16 cellular contexts compared by ENCODE assay signal in genomic region chr4:146329042-146329716, GRCh38.
DNase-seq lines count a peak whose midpoint lies in the region; ATAC-seq and TF ChIP-seq lines count a peak whose summit lies in the region.
"Had no signal": no experiment of that assay in that cellular context is flagged by ENCODE, and none has a peak within 500 bp of the region (broad histone marks: within the 10 kb centered on the region; RNA-seq: fewer than 3 reads in every experiment).

No MANE protein-coding gene starts in this region.

- H3K4me3 Mint-ChIP-seq in activated CD4-positive, alpha-beta memory T cell treated with anti-CD3 and anti-CD28 coated beads for 36 hours, result no peak overlapping the region
- H3K4me3 Mint-ChIP-seq in T-cell, result no peak overlapping the region
- H3K4me3 Mint-ChIP-seq: activated CD4-positive, alpha-beta memory T cell treated with anti-CD3 and anti-CD28 coated beads, Interleukin-2, amount 10 ng/mL, durations not matched to agents 7 days and 5 days; activated naive CD4-positive, alpha-beta T cell treated with anti-CD3 and anti-CD28 coated beads, Interleukin-2, amount 10 ng/mL, durations not matched to agents 7 days and 5 days; dendritic cell treated with granulocyte-macrophage colony-stimulating factor and Interleukin-4, amounts not matched to agents 40 ng/mL and 50 ng/mL, for 4 days; mesothelial cell of epicardium had no signal

- no peaks in the 10 kb centered on the region for H3K27me3 ChIP-seq in SJSA1 (replicated peaks)
- H3K27me3 ChIP-seq in fibroblast of lung (ENCODE audit: control insufficient read depth, insufficient read depth, low read length), result no peaks in the 10 kb centered on the region

- H3K27ac ChIP-seq in SJSA1 (peak overlapping the region; percentile 89), fibroblast of lung (ENCODE audit: insufficient read depth, low read length) (peak overlapping the region; percentile 67)

- POLR2A ChIA-PET in activated CD4-positive, alpha-beta memory T cell treated with anti-CD3 and anti-CD28 coated beads for 36 hours (lab: Charles Lee), result no interaction called here
- POLR2A ChIA-PET in T-cell (lab: Charles Lee), result no interaction called here

- no peaks in the 10 kb centered on the region for H4K20me1 ChIP-seq in fibroblast of lung (ENCODE audit: control insufficient read depth, extremely low read depth, insufficient read depth, low read length)

- no peak overlapping the region for H2AFZ ChIP-seq in fibroblast of lung (ENCODE audit: low read length)

- no peak overlapping the region for H3K9ac ChIP-seq in fibroblast of lung (ENCODE audit: insufficient read depth, low read length)

- H3K4me2 ChIP-seq in fibroblast of lung (ENCODE audit: extremely low read depth, insufficient read depth, low read length), result peak overlapping the region; percentile 17

- H3K36me3 ChIP-seq in SJSA1, result no peaks in the 10 kb centered on the region
- H3K36me3 ChIP-seq in fibroblast of lung (ENCODE audit: control insufficient read depth, insufficient read depth, low read length), result no peaks in the 10 kb centered on the region

- intact Hi-C loops in activated CD4-positive, alpha-beta memory T cell treated with anti-CD3 and anti-CD28 coated beads for 36 hours (cut with micrococcal nuclease), result no loop called here

- no peaks in the 10 kb centered on the region for H3K4me1 Mint-ChIP-seq in activated CD4-positive, alpha-beta memory T cell treated with anti-CD3 and anti-CD28 coated beads for 36 hours (ENCODE audit: low read depth)
- no peaks in the 10 kb centered on the region for H3K4me1 Mint-ChIP-seq in T-cell
- H3K4me1 Mint-ChIP-seq: activated naive CD4-positive, alpha-beta T cell treated with anti-CD3 and anti-CD28 coated beads, Interleukin-2, amount 10 ng/mL, durations not matched to agents 7 days and 5 days; mesothelial cell of epicardium had no signal

- H3K79me2 ChIP-seq in fibroblast of lung (ENCODE audit: control insufficient read depth, insufficient read depth, low read length), result peaks cover 2% of the 10 kb centered on the region

- no peak for ATAC-seq in HG03108 (IDR thresholded peaks at IDR 0.05; ENCODE audit: unreplicated experiment)
- no peak for ATAC-seq in T-cell (replicated peaks in 1 of 4)
- ATAC-seq: GM12878 had no signal

- H3K27me3 Mint-ChIP-seq in activated CD4-positive, alpha-beta memory T cell treated with anti-CD3 and anti-CD28 coated beads for 36 hours, result no peaks in the 10 kb centered on the region
- no peaks in the 10 kb centered on the region for H3K27me3 Mint-ChIP-seq in T-cell
- H3K27me3 Mint-ChIP-seq: activated CD4-positive, alpha-beta memory T cell treated with anti-CD3 and anti-CD28 coated beads, Interleukin-2, amount 10 ng/mL, durations not matched to agents 7 days and 5 days; activated naive CD4-positive, alpha-beta T cell treated with anti-CD3 and anti-CD28 coated beads, Interleukin-2, amount 10 ng/mL, durations not matched to agents 7 days and 5 days; dendritic cell treated with granulocyte-macrophage colony-stimulating factor and Interleukin-4, amounts not matched to agents 40 ng/mL and 50 ng/mL, for 4 days had no signal

- no peak overlapping the region for H3K27ac Mint-ChIP-seq in activated CD4-positive, alpha-beta memory T cell treated with anti-CD3 and anti-CD28 coated beads for 36 hours
- no peak overlapping the region for H3K27ac Mint-ChIP-seq in T-cell
- H3K27ac Mint-ChIP-seq: activated CD4-positive, alpha-beta memory T cell treated with anti-CD3 and anti-CD28 coated beads, Interleukin-2, amount 10 ng/mL, durations not matched to agents 7 days and 5 days; activated naive CD4-positive, alpha-beta T cell treated with anti-CD3 and anti-CD28 coated beads, Interleukin-2, amount 10 ng/mL, durations not matched to agents 7 days and 5 days; dendritic cell treated with granulocyte-macrophage colony-stimulating factor and Interleukin-4, amounts not matched to agents 40 ng/mL and 50 ng/mL, for 4 days; mesothelial cell of epicardium had no signal

- CTCF ChIA-PET in activated CD4-positive, alpha-beta memory T cell treated with anti-CD3 and anti-CD28 coated beads for 36 hours (lab: Charles Lee), result interaction anchor here (0.6 kb wide), 1 partner anchor 254 kb away, joined by 4 read pairs; no protein-coding TSS in a partner anchor
- CTCF ChIA-PET in T-cell (lab: Charles Lee), result interaction anchor here in 1 of 2 donors (0.5 kb wide), 1 partner anchor 1197 kb away, joined by 3 read pairs; no protein-coding TSS in a partner anchor

- H3K4me1 ChIP-seq in SJSA1 (replicated peaks), result peaks cover 54% of the 10 kb centered on the region
- peaks cover 16% of the 10 kb centered on the region for H3K4me1 ChIP-seq in fibroblast of lung (ENCODE audit: control insufficient read depth, extremely low read depth, insufficient read depth, low read length)

- peak; percentile 89 for DNase-seq in ELR (ENCODE audit: low read depth)
- peak in 1 of 2 experiments; percentile 64 for DNase-seq in SJSA1 (ENCODE audit: low read depth in 1 of 2, low spot score in 2 of 2)
- DNase-seq in fibroblast of lung (ENCODE audit: low read depth in 2 of 2), result peak; percentile 74 to 90
- peak; percentile 85 for DNase-seq in renal cortical epithelial cell (ENCODE audit: low read depth)
- DNase-seq in anterior cingulate cortex (lab: John Stamatoyannopoulos, UW), result no peak
- DNase-seq in activated CD4-positive, alpha-beta memory T cell treated with anti-CD3 and anti-CD28 coated beads for 36 hours, result no peak
- no peak for DNase-seq in T-cell
- DNase-seq: activated CD4-positive, alpha-beta memory T cell treated with anti-CD3 and anti-CD28 coated beads, Interleukin-2, amount 10 ng/mL, durations not matched to agents 7 days and 5 days; activated naive CD4-positive, alpha-beta T cell treated with anti-CD3 and anti-CD28 coated beads, Interleukin-2, amount 10 ng/mL, durations not matched to agents 7 days and 5 days; hippocampal formation; Karpas-422; NCI-H2081 treated with DMSO at 0.1 percent for 48 hours had no signal

- H3K9me3 ChIP-seq in SJSA1 (replicated peaks), result no peaks in the 10 kb centered on the region
- H3K9me3 ChIP-seq in fibroblast of lung (ENCODE audit: control insufficient read depth, insufficient read depth, low read depth, low read length), result no peaks in the 10 kb centered on the region

- H3K4me3 ChIP-seq in SJSA1 (no peak overlapping the region), fibroblast of lung (replicated peaks in 1 of 4; ENCODE audit: control extremely low read depth in 1 of 4, insufficient read depth in 1 of 4, low read depth in 3 of 4, low read length in 4 of 4) (no peak overlapping the region)
- H3K4me3 ChIP-seq: GM12878 had no signal

- H3K9me3 Mint-ChIP-seq in activated CD4-positive, alpha-beta memory T cell treated with anti-CD3 and anti-CD28 coated beads for 36 hours, result peaks cover 5% of the 10 kb centered on the region
- peaks cover 0 to 1% (median 0%) of the 10 kb centered on the region in 3 donors for H3K9me3 Mint-ChIP-seq in T-cell
- H3K9me3 Mint-ChIP-seq: activated CD4-positive, alpha-beta memory T cell treated with anti-CD3 and anti-CD28 coated beads, Interleukin-2, amount 10 ng/mL, durations not matched to agents 7 days and 5 days; activated naive CD4-positive, alpha-beta T cell treated with anti-CD3 and anti-CD28 coated beads, Interleukin-2, amount 10 ng/mL, durations not matched to agents 7 days and 5 days; dendritic cell treated with granulocyte-macrophage colony-stimulating factor and Interleukin-4, amounts not matched to agents 40 ng/mL and 50 ng/mL, for 4 days; mesothelial cell of epicardium had no signal

- peaks cover 13% of the 10 kb centered on the region for H3K36me3 Mint-ChIP-seq in activated CD4-positive, alpha-beta memory T cell treated with anti-CD3 and anti-CD28 coated beads for 36 hours
- peaks cover 17% of the 10 kb centered on the region for H3K36me3 Mint-ChIP-seq in T-cell
- H3K36me3 Mint-ChIP-seq: mesothelial cell of epicardium had no signal

- TF ChIP-seq CTCF in fibroblast of lung (conservative IDR thresholded peaks at IDR 0.05 in 1 of 2, IDR thresholded peaks at IDR 0.05 in 1 of 2; ENCODE audit: low read depth in 1 of 2, low read length in 2 of 2), result no peak

Comparison
In these comparisons a context has a peak if more than half of its experiments do, and no peak if none do; other contexts are left out.
1. DNase-seq: peak in ELR (single experiment), fibroblast of lung (2 of 2) and renal cortical epithelial cell (single experiment); none in anterior cingulate cortex (0 of 58), activated CD4-positive, alpha-beta memory T cell treated with anti-CD3 and anti-CD28 coated beads for 36 hours (single experiment) and T-cell (0 of 34).